Comparison of ENCODE assay signal across 14 cellular contexts in genomic region chr18:67463829-67464228, GRCh38. TPM values are rescaled to one million over a fixed set of nuclear protein-coding genes. Genes with fewer than 3 reads are reported as not detected.
DNase-seq lines count a peak whose midpoint lies in the region; ATAC-seq, FAIRE-seq and TF ChIP-seq lines count a peak whose summit lies in the region.
"Had no signal": no experiment of that assay in that cellular context is flagged by ENCODE, and none has a peak within 500 bp of the region (broad histone marks: within the 10 kb centered on the region; RNA-seq: fewer than 3 reads in every experiment).

No MANE protein-coding gene starts in this region.

- DNase-seq in HL-60 (ENCODE audit: low read depth in 1 of 2, low spot score in 1 of 2) (no peak), GM12878 (ENCODE audit: low read depth, low spot score) (no peak), midbrain (lab: John Stamatoyannopoulos, UW) (peak; percentile 23), GM20000 (ENCODE audit: low spot score) (no peak), adrenal gland (no peak), left lung (no peak)
- no peak for DNase-seq in activated CD4-positive, alpha-beta memory T cell treated with anti-CD3 and anti-CD28 coated beads, Interleukin-2, amount 10 ng/mL, durations not matched to agents 7 days and 5 days
- DNase-seq: activated CD8-positive, alpha-beta T cell treated with anti-CD3 and anti-CD28 coated beads, Interleukin-2, amount 10 ng/mL, durations not matched to agents 7 days and 5 days; amniotic stem cell; DMS79 treated with DMSO at 0.1 percent for 48 hours; T-cell had no signal

- 38% methylated on average over 2 of the region's 2 CpGs for WGBS in GM12878 (ENCODE audit: insufficient coverage, insufficient replicate concordance, low lambda C conversion rate, missing lambda C conversion rate)
- WGBS in adrenal gland, 4 donors, result 69 to 86% (median 82%) methylated on average over 2 of the region's 2 CpGs

- RAD21 ChIA-PET in GM12878 (lab: Charles Lee; ENCODE audit: unreplicated experiment), result no interaction called here

- H3K9me3 ChIP-seq in GM12878 (replicated peaks; ENCODE audit: control insufficient read depth, insufficient read depth, low read length) (no peaks in the 10 kb centered on the region), adrenal gland (replicated peaks in 1 of 3) (no peaks in the 10 kb centered on the region), left lung (no peaks in the 10 kb centered on the region)

- no peak overlapping the region for H3K27ac ChIP-seq in HL-60 (replicated peaks)
- no peak overlapping the region for H3K27ac ChIP-seq in GM12878 (ENCODE audit: control insufficient read depth, insufficient read depth)
- no peak overlapping the region for H3K27ac ChIP-seq in adrenal gland
- no peak overlapping the region for H3K27ac ChIP-seq in left lung

- H3K4me3 Mint-ChIP-seq in activated CD4-positive, alpha-beta memory T cell treated with anti-CD3 and anti-CD28 coated beads, Interleukin-2, amount 10 ng/mL, durations not matched to agents 7 days and 5 days, result no peak overlapping the region
- H3K4me3 Mint-ChIP-seq: activated CD8-positive, alpha-beta T cell treated with anti-CD3 and anti-CD28 coated beads, Interleukin-2, amount 10 ng/mL, durations not matched to agents 7 days and 5 days; T-cell had no signal

- BruUV-seq in GM12878 (replicated peaks; lab: Mats Ljungman, UMichigan), result no TSS peak

- H4K20me1 ChIP-seq in GM12878 (ENCODE audit: control insufficient read depth, insufficient read depth), result no peaks in the 10 kb centered on the region

- H3K36me3 ChIP-seq in GM12878 (ENCODE audit: control insufficient read depth in 2 of 2, insufficient read depth in 2 of 2, low read length in 1 of 2) (no peaks in the 10 kb centered on the region), adrenal gland (replicated peaks in 1 of 2) (no peaks in the 10 kb centered on the region), left lung (no peaks in the 10 kb centered on the region)

- SMC1A ChIA-PET in GM12878 (lab: Charles Lee; ENCODE audit: uncharacterized antibody, unreplicated experiment), result no interaction called here

- H3K79me2 ChIP-seq in GM12878 (ENCODE audit: control insufficient read depth, insufficient read depth, low read length), result no peaks in the 10 kb centered on the region

- H3K4me2 ChIP-seq in GM12878 (ENCODE audit: control insufficient read depth, insufficient read depth), result no peak overlapping the region

- H3K4me1 ChIP-seq in GM12878 (ENCODE audit: control insufficient read depth, insufficient read depth, low read length) (no peaks in the 10 kb centered on the region), adrenal gland (replicated peaks in 1 of 2) (no peaks in the 10 kb centered on the region), left lung (no peaks in the 10 kb centered on the region)

- peaks cover 2% of the 10 kb centered on the region for H3K27me3 Mint-ChIP-seq in activated CD4-positive, alpha-beta memory T cell treated with anti-CD3 and anti-CD28 coated beads, Interleukin-2, amount 10 ng/mL, durations not matched to agents 7 days and 5 days

- in situ Hi-C loops in GM12878 (cut with MboI), result no loop called here

- H3K4me1 Mint-ChIP-seq in activated CD4-positive, alpha-beta memory T cell treated with anti-CD3 and anti-CD28 coated beads, Interleukin-2, amount 10 ng/mL, durations not matched to agents 7 days and 5 days, result peaks cover 7% of the 10 kb centered on the region

- no peaks in the 10 kb centered on the region for H3K36me3 Mint-ChIP-seq in activated CD4-positive, alpha-beta memory T cell treated with anti-CD3 and anti-CD28 coated beads, Interleukin-2, amount 10 ng/mL, durations not matched to agents 7 days and 5 days (ENCODE audit: low read depth)
- H3K36me3 Mint-ChIP-seq: T-cell had no signal

- TF ChIP-seq EP300 in GM12878 (IDR thresholded peaks at IDR 0.05; ENCODE audit: borderline replicate concordance in 1 of 2, control insufficient read depth in 1 of 2, low read depth in 2 of 2, low read length in 2 of 2), result no peak

- FAIRE-seq in GM12878 (lab: Jason Lieb, UNC), result no peak
- FAIRE-seq: urothelium cell line had no signal

- TF ChIP-seq POLR2A in GM12878 (IDR thresholded peaks at IDR 0.05; ENCODE audit: low read depth, low read length) (no peak), adrenal gland (IDR thresholded peaks at IDR 0.05) (no peak)

- no peak overlapping the region for H2AFZ ChIP-seq in GM12878 (ENCODE audit: control insufficient read depth, low read depth, low read length)

- peak; percentile 25 for TF ChIP-seq RAD21 in GM12878 (IDR thresholded peaks at IDR 0.05; ENCODE audit: insufficient read depth, low read depth, low read length)

- no peaks in the 10 kb centered on the region for H3K27me3 ChIP-seq in HL-60 (ENCODE audit: insufficient read depth, poor library complexity, severe bottlenecking)
- no peaks in the 10 kb centered on the region for H3K27me3 ChIP-seq in GM12878 (replicated peaks in 1 of 2; ENCODE audit: control insufficient read depth in 2 of 2, insufficient read depth in 2 of 2, low read length in 1 of 2)
- H3K27me3 ChIP-seq in adrenal gland, result no peaks in the 10 kb centered on the region
- H3K27me3 ChIP-seq in left lung, result no peaks in the 10 kb centered on the region

- no peak overlapping the region for H3K9ac ChIP-seq in GM12878 (ENCODE audit: control insufficient read depth, insufficient read depth, low read length)

- POLR2A ChIA-PET in GM12878 (lab: Charles Lee), result no interaction called here
- POLR2A ChIA-PET in activated CD4-positive, alpha-beta memory T cell treated with anti-CD3 and anti-CD28 coated beads, Interleukin-2, amount 10 ng/mL, durations not matched to agents 7 days and 5 days (lab: Charles Lee), result no interaction called here

- intact Hi-C loops in GM12878 (cut with micrococcal nuclease; ENCODE audit: unreplicated experiment) (no loop called here), adrenal gland (cut with DNase I) (no loop called here), left lung (cut with DNase I) (no loop called here)

- H3K4me3 ChIP-seq in HL-60 (replicated peaks; ENCODE audit: insufficient read depth, low read length) (no peak overlapping the region), GM12878 (no peak overlapping the region), adrenal gland (no peak overlapping the region), left lung (no peak overlapping the region)

- CTCF ChIA-PET in GM12878 (lab: Yijun Ruan, JAX), result no interaction called here
- CTCF ChIA-PET in activated CD4-positive, alpha-beta memory T cell treated with anti-CD3 and anti-CD28 coated beads, Interleukin-2, amount 10 ng/mL, durations not matched to agents 7 days and 5 days (lab: Charles Lee), result no interaction called here

- H3K9me3 Mint-ChIP-seq in activated CD4-positive, alpha-beta memory T cell treated with anti-CD3 and anti-CD28 coated beads, Interleukin-2, amount 10 ng/mL, durations not matched to agents 7 days and 5 days, result no peaks in the 10 kb centered on the region

- peak; percentile 67; the same call in 2 of the 3 replicates for ATAC-seq in GM12878
- ATAC-seq in left lung, result no peak
- ATAC-seq: activated CD8-positive, alpha-beta T cell treated with anti-CD3 and anti-CD28 coated beads, Interleukin-2, amount 10 ng/mL, durations not matched to agents 7 days and 5 days; esophagus mucosa; T-cell had no signal

- TF ChIP-seq CTCF in GM12874 (IDR thresholded peaks at IDR 0.05; ENCODE audit: insufficient read depth, low read depth, low read length) (peak; percentile 26; the same call in 1 of the 2 replicates), HL-60 (IDR thresholded peaks at IDR 0.05; ENCODE audit: insufficient read depth, low read length) (peak; percentile 27), GM12878 (IDR thresholded peaks at IDR 0.05 in 2 of 3, conservative IDR thresholded peaks at IDR 0.05 in 1 of 3; ENCODE audit: control insufficient read depth in 2 of 3, extremely low read depth in 1 of 3, insufficient read depth in 1 of 3, low read depth in 3 of 3, low read length in 3 of 3) (peak in 2 of 3 experiments; percentile 3 to 7; a peak in 1 of 6 replicates), GM20000 (IDR thresholded peaks at IDR 0.05; ENCODE audit: extremely low read depth, missing control alignments) (no peak), adrenal gland (IDR thresholded peaks at IDR 0.05) (no peak), left lung (IDR thresholded peaks at IDR 0.05) (peak in 1 of 2 donors; percentile 9)

- no peak overlapping the region for H3K27ac Mint-ChIP-seq in activated CD4-positive, alpha-beta memory T cell treated with anti-CD3 and anti-CD28 coated beads, Interleukin-2, amount 10 ng/mL, durations not matched to agents 7 days and 5 days
- H3K27ac Mint-ChIP-seq: activated CD8-positive, alpha-beta T cell treated with anti-CD3 and anti-CD28 coated beads, Interleukin-2, amount 10 ng/mL, durations not matched to agents 7 days and 5 days; T-cell had no signal

RNA-seq across cellular contexts. Expression of gene DSEL, which starts 52.7 kb away (rescaled TPM):
- total RNA-seq in GM12878 (2013; cell fraction: nucleolus; rRNA removed), result 0.06 TPM in 1 of 2 replicates, not detected in the other
- total RNA-seq in GM12878 (2014; rRNA removed) (not detected in 2 replicates), GM12878 (2014; rRNA removed; fragmentation: Illumina TruSeq; extraction: Trizol) (not detected in 2 replicates), GM12878 (2021) (0.03 TPM in 1 of 2 replicates, not detected in the other), adrenal gland (10 to 100 TPM in 1 of 8 donors, 1 to 10 TPM in 7; 2.2 to 11.5 (median 5.0) TPM), left lung (10 to 100 TPM; 14.2 to 17.3 TPM)
- polyA plus RNA-seq in GM12878 (2011; ENCODE audit: low read depth), result not detected
- polyA plus RNA-seq in GM12878 (2011; rRNA removed) (not detected in 2 replicates), GM12878 (2014; fragmentation: Illumina TruSeq; extraction: Trizol) (not detected in 2 replicates), GM12878 (2014; fragmentation: Nextera tagmentation; extraction: Ambion mirVana) (not detected), GM12878 (2014; rRNA removed) (not detected in 2 replicates), GM12878 (2016; fragmentation: Nextera tagmentation; extraction: Ambion mirVana) (not detected), adrenal gland (1 to 10 TPM; 1.0 to 1.8 (median 1.1) TPM)
- polyA plus RNA-seq in GM12878 (2011; cell fraction: cytosol; rRNA removed), result not detected in 2 replicates
- not detected in 2 replicates for polyA plus RNA-seq in GM12878 (2011; cell fraction: nucleus; rRNA removed)
- not detected in 2 replicates for polyA plus RNA-seq in GM12878 (2012)
- under 0.01 TPM in 1 of 2 replicates, not detected in the other for polyA minus RNA-seq in GM12878 (2011; rRNA and poly(A)+ RNA removed)
- 0.10 and 0.13 TPM in 2 replicates for polyA minus RNA-seq in GM12878 (2011; cell fraction: cytosol; rRNA and poly(A)+ RNA removed)
- polyA minus RNA-seq in GM12878 (2011; cell fraction: nucleus; rRNA and poly(A)+ RNA removed), result under 0.01 TPM in 1 of 2 replicates, not detected in the other
- total RNA-seq in activated CD4-positive, alpha-beta memory T cell treated with anti-CD3 and anti-CD28 coated beads, Interleukin-2, amount 10 ng/mL, durations not matched to agents 7 days and 5 days, result under 1 TPM; 0.15 to 0.18 TPM

Comparison
In these comparisons a context has a peak if more than half of its experiments do, and no peak if none do; other contexts are left out.
1. CTCF ChIP-seq: peak in GM12874 (single experiment), HL-60 (single experiment) and GM12878 (2 of 3); none in GM20000 (single experiment) and adrenal gland (0 of 6).